ENCODE assay signal across 16 cellular contexts in the genomic region with DNA sequence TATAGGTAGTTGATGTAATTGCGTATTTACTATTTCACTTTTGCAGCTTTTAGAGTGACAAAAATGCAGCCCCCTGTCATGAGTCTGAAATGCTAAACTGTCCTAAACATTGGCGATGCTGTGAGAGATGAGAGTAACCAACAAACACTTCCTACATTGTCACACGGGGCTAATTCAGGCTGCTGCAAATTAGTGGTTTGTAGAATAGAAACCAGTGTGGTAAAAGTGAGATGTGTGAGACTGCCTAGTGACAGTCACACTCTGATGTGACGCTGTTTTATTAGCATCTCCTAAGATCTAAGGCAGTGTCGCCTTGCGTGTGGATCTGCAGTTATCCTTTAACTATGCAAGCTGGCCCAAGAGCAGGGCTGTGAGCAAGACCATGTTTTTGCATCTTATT.
"Had no signal": no experiment of that assay in that cellular context is flagged by ENCODE, and none has a peak within 500 bp of the region (broad histone marks: within the 10 kb centered on the region; RNA-seq: fewer than 3 reads in every experiment).

No MANE protein-coding gene starts in this region.

- H3K79me2 ChIP-seq: hepatocyte had no signal

- H3K36me3 ChIP-seq: colonic mucosa, spleen had no signal

- H2AFZ ChIP-seq: hepatocyte had no signal

- ATAC-seq: activated CD8-positive, alpha-beta T cell treated with anti-CD3 and anti-CD28 coated beads for 36 hours; foreskin keratinocyte; natural killer cell treated with Interleukin-12 subunit alpha and Interleukin-12 subunit beta and Interleukin-15 and Interleukin-18, amount 100 ng/mL, for 72 hours; stimulated activated memory B cell treated with anti-CD40 and anti-IgM and Interleukin-4, amounts not matched to agents 10 μg/mL and 1 μg/mL and 100 μg/mL, for 72 hours had no signal

- H3K4me3 ChIP-seq: colonic mucosa, hepatocyte, spleen, testis had no signal

- DNase-seq: activated B cell treated with CpG ODN at 0.5 μM for 24 hours; activated CD4-positive, alpha-beta T cell treated with anti-CD3 and anti-CD28 coated beads, Interleukin-2, amount 10 ng/mL, durations not matched to agents 24 days and 14 days; activated CD8-positive, alpha-beta T cell treated with anti-CD3 and anti-CD28 coated beads for 36 hours; activated naive CD4-positive, alpha-beta T cell treated with Interleukin-2 at 50 U/mL for 16 hours; activated T-cell treated with anti-CD3 and anti-CD28 coated beads, Interleukin-2, amount 50 U/mL, for 24 hours; anterior cingulate cortex; central memory CD4-positive, alpha-beta T cell; colonic mucosa; foreskin keratinocyte; occipital lobe; spleen; stimulated activated CD4-positive, alpha-beta T cell treated with anti-CD3 and anti-CD28 coated beads, Interleukin-4, amount 100 ng/mL, for 4 hours; testis had no signal

- H3K4me2 ChIP-seq: hepatocyte had no signal

- H3K27ac ChIP-seq: colonic mucosa, foreskin keratinocyte, hepatocyte, spleen, testis had no signal

- H3K4me1 ChIP-seq: colonic mucosa, foreskin keratinocyte, spleen, testis had no signal

- H3K9me3 ChIP-seq: colonic mucosa, spleen, testis had no signal

- H3K27me3 ChIP-seq: colonic mucosa, foreskin keratinocyte, hepatocyte, spleen, testis had no signal
